ENCODE assay signal across 8 cellular contexts in genomic region chr2:121736140-121736461, GRCh38. TPM values are rescaled to one million over a fixed set of nuclear protein-coding genes. Genes with fewer than 3 reads are reported as not detected.
DNase-seq lines count a peak whose midpoint lies in the region; ATAC-seq and TF ChIP-seq lines count a peak whose summit lies in the region.

No MANE protein-coding gene starts in this region.

- CTCF ChIA-PET in IMR-90 (lab: Yijun Ruan, JAX), result interaction anchor here (0.6 to 1.3 kb wide), 4 partner anchors 12 to 719 kb away, joined by 3 to 4 read pairs (median 3); no protein-coding TSS in a partner anchor

- peaks cover 16% of the 10 kb centered on the region; the same call in 1 of the 2 replicates for H4K20me1 ChIP-seq in IMR-90 (ENCODE audit: insufficient read depth, low read length)

- POLR2A ChIA-PET in IMR-90 (lab: Charles Lee; ENCODE audit: unreplicated experiment), result interaction anchor here (0.6 kb wide), 1 partner anchor 68 kb away, joined by 5 read pairs; no protein-coding TSS in a partner anchor
- POLR2A ChIA-PET in naive thymus-derived CD8-positive, alpha-beta T cell (lab: Charles Lee), result interaction anchor here (0.9 to 3.9 kb wide), 6 partner anchors 16 to 207 kb away, joined by 3 to 40 read pairs (median 24); partner anchors contain the start of genes CLASP1, RNU4ATAC and TSN

- TF ChIP-seq POLR2A in IMR-90 (IDR thresholded peaks at IDR 0.05; ENCODE audit: low read depth, low read length), result no peak

- DNase-seq in AG10803 (ENCODE audit: low read depth), result no peak
- no peak for DNase-seq in IMR-90
- no peak for DNase-seq in central memory CD8-positive, alpha-beta T cell (ENCODE audit: low spot score in 2 of 2)
- DNase-seq in naive thymus-derived CD8-positive, alpha-beta T cell, result peak in 1 of 10 donors; percentile 16
- DNase-seq in DMS79 treated with DMSO at 0.1 percent for 48 hours (lab: John Stamatoyannopoulos, UW), result no peak
- no peak for DNase-seq in AML-193 (lab: John Stamatoyannopoulos, UW)
- DNase-seq in pons (ENCODE audit: low spot score), result no peak
- no peak for DNase-seq in activated gamma-delta T cell (lab: John Stamatoyannopoulos, UW)

- H3K18ac ChIP-seq in IMR-90 (ENCODE audit: low read depth, low read length), result peak overlapping the region; percentile 22; the same call in 1 of the 2 replicates

- peak overlapping the region; percentile 99 for H3K4me3 ChIP-seq in AG10803 (ENCODE audit: low read length)
- H3K4me3 ChIP-seq in IMR-90 (ENCODE audit: insufficient read depth, low read depth, low read length), result peak overlapping the region; percentile 79

- peak overlapping the region; percentile 62; the same call in 1 of the 2 replicates for H2AK5ac ChIP-seq in IMR-90 (ENCODE audit: low read depth, low read length)

- intact Hi-C loops in IMR-90 (cut with micrococcal nuclease), result loop anchor here (1.0 kb wide), 1 partner anchor 205 kb away; no protein-coding TSS in a partner anchor

- dilution Hi-C loops in IMR-90 (cut with HindIII; ENCODE audit: low sequenced_read_pairs, unreplicated experiment), result no loop called here

- TF ChIP-seq CTCF in AG10803 (conservative IDR thresholded peaks at IDR 0.05; ENCODE audit: low read length) (no peak), IMR-90 (conservative IDR thresholded peaks at IDR 0.05; ENCODE audit: low read depth, low read length) (no peak)

- 0% methylated on average over 2 of the region's 8 CpGs; no CpG with 5 or more reads in 1 of the 2 experiments for WGBS in IMR-90 (ENCODE audit: extremely low coverage in 2 of 2, insufficient read length in 1 of 2), 2 experiments

- H2AK9ac ChIP-seq in IMR-90 (replicated peaks; ENCODE audit: low read depth, low read length, poor library complexity), result peak overlapping the region; percentile 92

- H2AFZ ChIP-seq in IMR-90 (replicated peaks; ENCODE audit: low read length, poor library complexity), result peak overlapping the region; percentile 91

- TF ChIP-seq RAD21 in IMR-90 (IDR thresholded peaks at IDR 0.05; ENCODE audit: low read length), result no peak

- no peak overlapping the region for H2BK20ac ChIP-seq in IMR-90 (ENCODE audit: low read depth, low read length)

- H3K56ac ChIP-seq in IMR-90 (ENCODE audit: extremely low read depth, insufficient read depth, low read length), result peak overlapping the region; percentile 77

- peaks cover 11% of the 10 kb centered on the region for H3K36me3 ChIP-seq in IMR-90 (ENCODE audit: control insufficient read depth, insufficient read depth, low read length)

- H3K4me1 Mint-ChIP-seq in central memory CD8-positive, alpha-beta T cell, result peaks cover 40% of the 10 kb centered on the region
- H3K4me1 Mint-ChIP-seq in naive thymus-derived CD8-positive, alpha-beta T cell, result peaks cover 20 to 66% (median 59%) of the 10 kb centered on the region in 4 donors

- H3K27ac ChIP-seq in IMR-90 (ENCODE audit: insufficient read depth, low read length), result peak overlapping the region; percentile 99

- peaks cover 37% of the 10 kb centered on the region for H3K36me3 Mint-ChIP-seq in central memory CD8-positive, alpha-beta T cell (ENCODE audit: insufficient read depth)
- H3K36me3 Mint-ChIP-seq in naive thymus-derived CD8-positive, alpha-beta T cell, result peaks cover 5 to 43% (median 6%) of the 10 kb centered on the region in 3 donors

- in situ Hi-C loops in IMR-90 (cut with MboI; ENCODE audit: low sequenced_read_pairs), result loop anchor here (25.0 kb wide), 1 partner anchor 649 kb away; no protein-coding TSS in a partner anchor

- H4K91ac ChIP-seq in IMR-90 (ENCODE audit: insufficient read depth, low read depth, low read length), result peak overlapping the region; percentile 71; the same call in 1 of the 2 replicates

- H3K9ac ChIP-seq in IMR-90 (ENCODE audit: low read depth, low read length), result peak overlapping the region; percentile 94

- no peaks in the 10 kb centered on the region for H3K27me3 Mint-ChIP-seq in central memory CD8-positive, alpha-beta T cell
- H3K27me3 Mint-ChIP-seq in naive thymus-derived CD8-positive, alpha-beta T cell, result no peaks in the 10 kb centered on the region

- peak overlapping the region; percentile 82 for H3K23ac ChIP-seq in IMR-90 (ENCODE audit: low read depth, low read length)

- H3K9me3 Mint-ChIP-seq in central memory CD8-positive, alpha-beta T cell, result no peaks in the 10 kb centered on the region
- H3K9me3 Mint-ChIP-seq in naive thymus-derived CD8-positive, alpha-beta T cell, result no peaks in the 10 kb centered on the region

- H3K9me3 ChIP-seq in IMR-90 (ENCODE audit: control insufficient read depth, insufficient read depth, low read length), result no peaks in the 10 kb centered on the region

- BruUV-seq in IMR-90 (replicated peaks; lab: Mats Ljungman, UMichigan), result no TSS peak

- H3K79me1 ChIP-seq in IMR-90 (ENCODE audit: low read depth in 1 of 2, low read length in 2 of 2), result peaks cover 24 to 26% of the 10 kb centered on the region in 2 experiments

- peak overlapping the region; percentile 98 for H3K4me3 Mint-ChIP-seq in central memory CD8-positive, alpha-beta T cell
- peak overlapping the region; percentile 94 to 100 (median 96) for H3K4me3 Mint-ChIP-seq in naive thymus-derived CD8-positive, alpha-beta T cell

- peak overlapping the region; percentile 99 for H3K27ac Mint-ChIP-seq in central memory CD8-positive, alpha-beta T cell (ENCODE audit: low read depth)
- H3K27ac Mint-ChIP-seq in naive thymus-derived CD8-positive, alpha-beta T cell, result peak overlapping the region; percentile 85 to 99 (median 97)

- no peak overlapping the region for H2BK15ac ChIP-seq in IMR-90 (ENCODE audit: low read depth, low read length)

- H3K4ac ChIP-seq in IMR-90 (ENCODE audit: low read depth, low read length), result peak overlapping the region; percentile 86

- H3K4me1 ChIP-seq in IMR-90 (ENCODE audit: control insufficient read depth, insufficient read depth, low read length), result no peaks in the 10 kb centered on the region

- peak overlapping the region; percentile 91 for H3K14ac ChIP-seq in IMR-90 (replicated peaks; ENCODE audit: low read depth, low read length)

- H3K4me2 ChIP-seq in IMR-90 (ENCODE audit: low read depth, low read length), result peak overlapping the region; percentile 89

- no peaks in the 10 kb centered on the region; the same call in 1 of the 2 replicates for H3K27me3 ChIP-seq in IMR-90 (ENCODE audit: control insufficient read depth, insufficient read depth, low read length)

- no peak overlapping the region for H2BK120ac ChIP-seq in IMR-90 (ENCODE audit: low read depth, low read length)

- no peaks in the 10 kb centered on the region; the same call in 1 of the 2 replicates for H3K9me1 ChIP-seq in IMR-90 (ENCODE audit: insufficient read depth, low read length)

- H4K8ac ChIP-seq in IMR-90 (ENCODE audit: low read depth in 2 of 2, low read length in 2 of 2), result peak overlapping the region; percentile 94 to 96

- ATAC-seq in IMR-90 (ENCODE audit: low read depth), result no peak
- no peak for ATAC-seq in central memory CD8-positive, alpha-beta T cell (replicated peaks; ENCODE audit: extremely low read depth, poor library complexity, severe bottlenecking)
- no peak for ATAC-seq in naive thymus-derived CD8-positive, alpha-beta T cell

- H2BK5ac ChIP-seq in IMR-90 (ENCODE audit: low read depth, low read length, poor library complexity, severe bottlenecking), result peak overlapping the region; percentile 88

- H4K5ac ChIP-seq in IMR-90 (ENCODE audit: low read depth, low read length), result peak overlapping the region; percentile 41; the same call in 1 of the 2 replicates

TF ChIP-seq in IMR-90, 13 proteins besides CTCF, POLR2A, EP300 and RAD21:
- TF ChIP-seq ELK1 (IDR thresholded peaks at IDR 0.05; ENCODE audit: borderline replicate concordance, low read depth, low read length), result no peak
- no peak for TF ChIP-seq RFX5 (IDR thresholded peaks at IDR 0.05; ENCODE audit: low read depth, low read length)
- no peak for TF ChIP-seq USF2 (IDR thresholded peaks at IDR 0.05; ENCODE audit: low read depth, low read length)
- TF ChIP-seq FOS (IDR thresholded peaks at IDR 0.05; ENCODE audit: low read depth, low read length), result no peak
- TF ChIP-seq MXI1 (IDR thresholded peaks at IDR 0.05; ENCODE audit: borderline replicate concordance, low read depth, low read length), result no peak
- TF ChIP-seq NFE2L2 (IDR thresholded peaks at IDR 0.05; ENCODE audit: low read depth, low read length), result no peak
- TF ChIP-seq BHLHE40 (IDR thresholded peaks at IDR 0.05; ENCODE audit: low read depth, low read length), result no peak
- no peak for TF ChIP-seq CHD1 (IDR thresholded peaks at IDR 0.05; ENCODE audit: low read depth, low read length)

RNA-seq across cellular contexts. Expression of gene NIFK, which starts 0.6 kb away (rescaled TPM):
- 19.5 and 47.8 TPM in 2 replicates for total RNA-seq in IMR-90 (2012; rRNA removed)
- 22.7 and 24.3 TPM in 2 replicates for polyA plus RNA-seq in IMR-90 (2012; rRNA removed)
- polyA plus RNA-seq in IMR-90 (2012; cell fraction: cytosol; rRNA removed), result 3.9 and 5.8 TPM in 2 replicates
- 2.9 and 12.4 TPM in 2 replicates for polyA plus RNA-seq in IMR-90 (2012; cell fraction: nucleus; rRNA removed; ENCODE audit: low replicate concordance)
- 10 to 100 TPM; 68.5 to 80.3 TPM for total RNA-seq in naive thymus-derived CD8-positive, alpha-beta T cell
- 10 to 100 TPM; 62.8 to 88.6 (median 77.1) TPM for polyA plus RNA-seq in naive thymus-derived CD8-positive, alpha-beta T cell

RNA-seq across cellular contexts. Expression of gene TSN, which starts 19.4 kb away (rescaled TPM):
- total RNA-seq in IMR-90 (2012; rRNA removed), result 56.3 and 57.5 TPM in 2 replicates
- polyA plus RNA-seq in IMR-90 (2012; rRNA removed), result 28.4 and 31.0 TPM in 2 replicates
- polyA plus RNA-seq in IMR-90 (2012; cell fraction: cytosol; rRNA removed), result 6.5 and 20.6 TPM in 2 replicates
- polyA plus RNA-seq in IMR-90 (2012; cell fraction: nucleus; rRNA removed; ENCODE audit: low replicate concordance), result 2.2 and 12.0 TPM in 2 replicates
- 10 to 100 TPM; 62.4 to 65.3 TPM for total RNA-seq in naive thymus-derived CD8-positive, alpha-beta T cell
- polyA plus RNA-seq in naive thymus-derived CD8-positive, alpha-beta T cell, result 10 to 100 TPM; 74.8 to 90.9 (median 79.2) TPM
